Comparison of ENCODE assay signal across 8 cellular contexts in the genomic region with DNA sequence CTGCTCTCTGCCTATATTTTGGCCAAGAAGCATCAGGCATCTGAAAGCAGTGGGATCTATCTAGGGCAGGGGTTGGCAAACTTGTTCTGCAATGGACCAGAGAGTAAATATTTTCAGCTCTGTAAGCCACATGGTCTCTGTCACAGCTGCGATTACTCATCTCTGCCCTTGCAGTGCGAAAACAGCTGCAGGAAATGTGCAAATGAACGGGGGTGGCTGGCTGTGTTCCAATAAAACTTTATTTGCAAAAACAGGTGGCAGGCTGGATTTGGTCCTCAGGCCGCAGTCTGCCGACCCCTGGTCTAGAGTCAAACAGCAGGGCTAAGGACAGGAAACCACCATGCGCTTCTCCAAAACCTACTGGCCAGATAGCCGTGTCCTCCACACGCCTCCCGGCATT. TPM values are rescaled to one million over a fixed set of nuclear protein-coding genes. Genes with fewer than 3 reads are reported as not detected.
DNase-seq lines count a peak whose midpoint lies in the region; ATAC-seq and TF ChIP-seq lines count a peak whose summit lies in the region.

No MANE protein-coding gene starts in this region.

- CTCF ChIA-PET in activated naive CD4-positive, alpha-beta T cell treated with anti-CD3 and anti-CD28 coated beads for 36 hours (lab: Charles Lee) = interaction anchor here (0.6 kb wide), 1 partner anchor 24 kb away, joined by 3 read pairs; no protein-coding TSS in a partner anchor

- H3K4me3 Mint-ChIP-seq in activated naive CD4-positive, alpha-beta T cell treated with anti-CD3 and anti-CD28 coated beads for 36 hours = no peak overlapping the region

- H3K27ac Mint-ChIP-seq in activated naive CD4-positive, alpha-beta T cell treated with anti-CD3 and anti-CD28 coated beads for 36 hours = no peak overlapping the region

- peak; percentile 11 for DNase-seq in activated naive CD4-positive, alpha-beta T cell treated with anti-CD3 and anti-CD28 coated beads for 36 hours
- no peak for DNase-seq in activated naive CD4-positive, alpha-beta T cell treated with Interleukin-2 at 50 U/mL for 16 hours
- DNase-seq in astrocyte of the spinal cord (ENCODE audit: low read depth, low spot score) (peak; percentile 82), mucosa of descending colon (peak in 1 of 3 donors; percentile 61), NCI-H82 (lab: John Stamatoyannopoulos, UW) (no peak)
- no peak for DNase-seq in stimulated activated CD4-positive, alpha-beta T cell treated with anti-CD3 and anti-CD28 coated beads, Interleukin-1b, Interleukin-23, amount 100 ng/mL, for 48 hours

- intact Hi-C loops in activated naive CD4-positive, alpha-beta T cell treated with anti-CD3 and anti-CD28 coated beads for 36 hours (cut with micrococcal nuclease) = no loop called here
- intact Hi-C loops in mucosa of descending colon (cut with DNase I, micrococcal nuclease) = no loop called here

- TF ChIP-seq CTCF in astrocyte of the spinal cord (IDR thresholded peaks at IDR 0.05; ENCODE audit: low read depth, low read length) = no peak
- no peak for TF ChIP-seq CTCF in mucosa of descending colon (IDR thresholded peaks at IDR 0.05)

- in situ Hi-C loops in astrocyte of the spinal cord (cut with HindIII; ENCODE audit: low sequenced_read_pairs) = no loop called here

- no peaks in the 10 kb centered on the region for H3K27me3 Mint-ChIP-seq in activated naive CD4-positive, alpha-beta T cell treated with anti-CD3 and anti-CD28 coated beads for 36 hours (ENCODE audit: low read depth)

- no peaks in the 10 kb centered on the region for H3K4me1 Mint-ChIP-seq in activated naive CD4-positive, alpha-beta T cell treated with anti-CD3 and anti-CD28 coated beads for 36 hours (ENCODE audit: low read depth)

- H3K36me3 Mint-ChIP-seq in activated naive CD4-positive, alpha-beta T cell treated with anti-CD3 and anti-CD28 coated beads for 36 hours (ENCODE audit: low read depth) = peaks cover 3% of the 10 kb centered on the region

- no peaks in the 10 kb centered on the region for H3K36me3 ChIP-seq in mucosa of descending colon (ENCODE audit: low read depth)

- H3K4me3 ChIP-seq in astrocyte of the spinal cord (ENCODE audit: low read depth, low read length) (no peak overlapping the region), mucosa of descending colon (no peak overlapping the region)

- H3K9me3 ChIP-seq in mucosa of descending colon = no peaks in the 10 kb centered on the region

- H3K4me1 ChIP-seq in mucosa of descending colon (ENCODE audit: low read depth) = no peaks in the 10 kb centered on the region

- H3K9me3 Mint-ChIP-seq in activated naive CD4-positive, alpha-beta T cell treated with anti-CD3 and anti-CD28 coated beads for 36 hours = no peaks in the 10 kb centered on the region

- ATAC-seq in HG03103 (IDR thresholded peaks at IDR 0.05; ENCODE audit: low read depth, unreplicated experiment) (peak; percentile 81), mucosa of descending colon (peak; percentile 58), HG03521 (IDR thresholded peaks at IDR 0.05; ENCODE audit: unreplicated experiment) (no peak)

RNA-seq across cellular contexts. Expression of a gene that starts 48.6 kb away (rescaled TPM):
- total RNA-seq in activated naive CD4-positive, alpha-beta T cell treated with anti-CD3 and anti-CD28 coated beads for 36 hours = 10 to 100 TPM; 11.9 to 13.3 TPM
- total RNA-seq in mucosa of descending colon = 10 to 100 TPM; 22.4 to 34.7 (median 26.0) TPM

RNA-seq across cellular contexts. Expression of a gene that starts 48.6 kb away (rescaled TPM):
- total RNA-seq in activated naive CD4-positive, alpha-beta T cell treated with anti-CD3 and anti-CD28 coated beads for 36 hours = 10 to 100 TPM; 13.1 to 14.5 TPM
- 10 to 100 TPM; 14.0 to 21.7 (median 17.1) TPM for total RNA-seq in mucosa of descending colon

Comparison
In these comparisons a context has a peak if more than half of its experiments do, and no peak if none do; other contexts are left out.
1. DNase-seq: peak in activated naive CD4-positive, alpha-beta T cell treated with anti-CD3 and anti-CD28 coated beads for 36 hours (single experiment) and astrocyte of the spinal cord (single experiment); none in activated naive CD4-positive, alpha-beta T cell treated with Interleukin-2 at 50 U/mL for 16 hours (single experiment), stimulated activated CD4-positive, alpha-beta T cell treated with anti-CD3 and anti-CD28 coated beads, Interleukin-1b, Interleukin-23, amount 100 ng/mL, for 48 hours (single experiment) and NCI-H82 (single experiment).